ENCODE assay signal across 2 cellular contexts in the genomic region with DNA sequence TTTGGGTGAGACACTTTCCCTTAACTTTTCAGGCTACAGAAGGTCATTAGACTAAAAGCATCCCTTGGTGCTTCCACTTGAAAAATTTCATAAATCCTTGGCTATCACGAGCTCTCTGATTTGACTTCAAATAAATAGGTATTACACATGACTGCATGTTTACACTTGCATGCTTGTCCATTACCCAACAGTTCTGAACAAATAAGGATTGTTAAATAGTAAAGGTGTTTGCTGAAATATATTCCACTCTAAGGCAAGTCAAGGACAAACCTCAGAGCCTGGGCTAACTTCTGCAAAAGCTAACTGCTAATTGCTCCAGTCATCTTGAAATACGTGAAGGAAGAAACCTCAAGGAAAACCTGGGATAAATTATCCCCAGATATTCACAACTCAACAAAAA.
TF ChIP-seq lines count a peak whose summit lies in the region.

No MANE protein-coding gene starts in this region.

TF ChIP-seq in WTC11, 78 proteins besides CTCF, POLR2A, EP300 and RAD21 (continued from another document):
- TF ChIP-seq STAT6 (CRISPR knock-in tag; conservative IDR thresholded peaks at IDR 0.05; ENCODE audit: low read depth): no peak
TF ChIP-seq in WTC11: peak in this region for 1.

TF ChIP-seq in HepG2, 621 proteins besides CTCF, POLR2A, EP300 and RAD21 (continued from another document and continues in another):
- TF ChIP-seq SAP130 (CRISPR knock-in tag; IDR thresholded peaks at IDR 0.05; ENCODE audit: low read depth) (peak; percentile 84), SALL1 (CRISPR knock-in tag; IDR thresholded peaks at IDR 0.05) (peak; percentile 76), CREB1 (IDR thresholded peaks at IDR 0.05) (no peak), CREB1 (CRISPR knock-in tag; IDR thresholded peaks at IDR 0.05) (no peak; the same call in 1 of the 2 replicates), TEAD3 (CRISPR knock-in tag; optimal IDR thresholded peaks at IDR 0.05; ENCODE audit: borderline replicate concordance) (peak; percentile 82), CREM (IDR thresholded peaks at IDR 0.05) (peak; percentile 73; the same call in 1 of the 2 replicates), CREM (CRISPR knock-in tag; IDR thresholded peaks at IDR 0.05) (no peak), KDM6A (CRISPR knock-in tag; IDR thresholded peaks at IDR 0.05; ENCODE audit: low read depth) (peak; percentile 66; the same call in 1 of the 2 replicates), ZNF850 (CRISPR knock-in tag; conservative IDR thresholded peaks at IDR 0.05) (no peak), GATAD2A (CRISPR knock-in tag; IDR thresholded peaks at IDR 0.05) (peak; percentile 99), NCOR1 (IDR thresholded peaks at IDR 0.05; ENCODE audit: borderline replicate concordance, low read length) (peak; percentile 49; the same call in 1 of the 2 replicates), PHF21A (CRISPR knock-in tag; IDR thresholded peaks at IDR 0.05) (0 out of 2 replicates have a peak, but pooled peaks have one; percentile 46), KLF15 (CRISPR knock-in tag; IDR thresholded peaks at IDR 0.05; ENCODE audit: borderline replicate concordance) (no peak), IRX3 (CRISPR knock-in tag; IDR thresholded peaks at IDR 0.05; ENCODE audit: borderline replicate concordance, low read depth) (no peak), SMC3 (IDR thresholded peaks at IDR 0.05; ENCODE audit: low read length) (peak; percentile 24), ETV6 (CRISPR knock-in tag; conservative IDR thresholded peaks at IDR 0.05) (no peak), ESRRA (CRISPR knock-in tag; IDR thresholded peaks at IDR 0.05; ENCODE audit: low read depth) (0 out of 2 replicates have a peak, but pooled peaks have one; percentile 26), NR0B2 (CRISPR knock-in tag; IDR thresholded peaks at IDR 0.05) (no peak), MBD4 (IDR thresholded peaks at IDR 0.05; ENCODE audit: borderline replicate concordance, low read length) (0 out of 2 replicates have a peak, but pooled peaks have one; percentile 56), ZFP36L1 (CRISPR knock-in tag; IDR thresholded peaks at IDR 0.05) (no peak), ZNF562 (CRISPR knock-in tag; IDR thresholded peaks at IDR 0.05; ENCODE audit: borderline replicate concordance) (no peak), SKIL (CRISPR knock-in tag; IDR thresholded peaks at IDR 0.05; ENCODE audit: borderline replicate concordance) (0 out of 2 replicates have a peak, but pooled peaks have one; percentile 15), ZSCAN25 (CRISPR knock-in tag; IDR thresholded peaks at IDR 0.05) (no peak), TCF7L2 (IDR thresholded peaks at IDR 0.05; ENCODE audit: low read depth, low read length) (no peak), ZNF770 (CRISPR knock-in tag; IDR thresholded peaks at IDR 0.05) (peak; percentile 27; the same call in 1 of the 2 replicates), FOXA3 (CRISPR knock-in tag; IDR thresholded peaks at IDR 0.05) (peak; percentile 100), ZGPAT (CRISPR knock-in tag; IDR thresholded peaks at IDR 0.05) (peak; percentile 76; the same call in 1 of the 2 replicates), ZNF549 (CRISPR knock-in tag; IDR thresholded peaks at IDR 0.05) (no peak), FOSL2 (CRISPR knock-in tag; IDR thresholded peaks at IDR 0.05) (peak; percentile 57; the same call in 1 of the 2 replicates), ARNTL (CRISPR knock-in tag; IDR thresholded peaks at IDR 0.05) (0 out of 2 replicates have a peak, but pooled peaks have one; percentile 35), REPIN1 (CRISPR knock-in tag; IDR thresholded peaks at IDR 0.05; ENCODE audit: borderline replicate concordance, low read depth) (0 out of 2 replicates have a peak, but pooled peaks have one; percentile 48), TBL1XR1 (IDR thresholded peaks at IDR 0.05; ENCODE audit: borderline replicate concordance, low read length, partially characterized antibody) (peak; percentile 73), HMG20A (CRISPR knock-in tag; IDR thresholded peaks at IDR 0.05; ENCODE audit: borderline replicate concordance) (peak; percentile 96), AHDC1 (CRISPR knock-in tag; IDR thresholded peaks at IDR 0.05; ENCODE audit: borderline replicate concordance) (peak; percentile 85), KDM1A (CRISPR knock-in tag; IDR thresholded peaks at IDR 0.05) (peak; percentile 26; the same call in 1 of the 2 replicates), RFX1 (IDR thresholded peaks at IDR 0.05) (no peak)
- TF ChIP-seq, protein P1, sequence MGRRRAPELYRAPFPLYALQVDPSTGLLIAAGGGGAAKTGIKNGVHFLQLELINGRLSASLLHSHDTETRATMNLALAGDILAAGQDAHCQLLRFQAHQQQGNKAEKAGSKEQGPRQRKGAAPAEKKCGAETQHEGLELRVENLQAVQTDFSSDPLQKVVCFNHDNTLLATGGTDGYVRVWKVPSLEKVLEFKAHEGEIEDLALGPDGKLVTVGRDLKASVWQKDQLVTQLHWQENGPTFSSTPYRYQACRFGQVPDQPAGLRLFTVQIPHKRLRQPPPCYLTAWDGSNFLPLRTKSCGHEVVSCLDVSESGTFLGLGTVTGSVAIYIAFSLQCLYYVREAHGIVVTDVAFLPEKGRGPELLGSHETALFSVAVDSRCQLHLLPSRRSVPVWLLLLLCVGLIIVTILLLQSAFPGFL (CRISPR knock-in tag; IDR thresholded peaks at IDR 0.05): no peak
- TF ChIP-seq, protein P2, sequence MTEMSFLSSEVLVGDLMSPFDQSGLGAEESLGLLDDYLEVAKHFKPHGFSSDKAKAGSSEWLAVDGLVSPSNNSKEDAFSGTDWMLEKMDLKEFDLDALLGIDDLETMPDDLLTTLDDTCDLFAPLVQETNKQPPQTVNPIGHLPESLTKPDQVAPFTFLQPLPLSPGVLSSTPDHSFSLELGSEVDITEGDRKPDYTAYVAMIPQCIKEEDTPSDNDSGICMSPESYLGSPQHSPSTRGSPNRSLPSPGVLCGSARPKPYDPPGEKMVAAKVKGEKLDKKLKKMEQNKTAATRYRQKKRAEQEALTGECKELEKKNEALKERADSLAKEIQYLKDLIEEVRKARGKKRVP (CRISPR knock-in tag; IDR thresholded peaks at IDR 0.05): peak in 1 of 2 experiments; percentile 79; a peak in 2 of 4 replicates
- TF ChIP-seq, protein P3, sequence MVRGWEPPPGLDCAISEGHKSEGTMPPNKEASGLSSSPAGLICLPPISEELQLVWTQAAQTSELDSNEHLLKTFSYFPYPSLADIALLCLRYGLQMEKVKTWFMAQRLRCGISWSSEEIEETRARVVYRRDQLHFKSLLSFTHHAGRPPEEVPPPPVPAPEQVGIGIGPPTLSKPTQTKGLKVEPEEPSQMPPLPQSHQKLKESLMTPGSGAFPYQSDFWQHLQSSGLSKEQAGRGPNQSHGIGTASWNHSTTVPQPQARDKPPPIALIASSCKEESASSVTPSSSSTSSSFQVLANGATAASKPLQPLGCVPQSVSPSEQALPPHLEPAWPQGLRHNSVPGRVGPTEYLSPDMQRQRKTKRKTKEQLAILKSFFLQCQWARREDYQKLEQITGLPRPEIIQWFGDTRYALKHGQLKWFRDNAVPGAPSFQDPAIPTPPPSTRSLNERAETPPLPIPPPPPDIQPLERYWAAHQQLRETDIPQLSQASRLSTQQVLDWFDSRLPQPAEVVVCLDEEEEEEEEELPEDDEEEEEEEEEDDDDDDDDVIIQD (CRISPR knock-in tag; IDR thresholded peaks at IDR 0.05; ENCODE audit: low read depth): peak; percentile 63; the same call in 1 of the 2 replicates
- TF ChIP-seq, protein P4, sequence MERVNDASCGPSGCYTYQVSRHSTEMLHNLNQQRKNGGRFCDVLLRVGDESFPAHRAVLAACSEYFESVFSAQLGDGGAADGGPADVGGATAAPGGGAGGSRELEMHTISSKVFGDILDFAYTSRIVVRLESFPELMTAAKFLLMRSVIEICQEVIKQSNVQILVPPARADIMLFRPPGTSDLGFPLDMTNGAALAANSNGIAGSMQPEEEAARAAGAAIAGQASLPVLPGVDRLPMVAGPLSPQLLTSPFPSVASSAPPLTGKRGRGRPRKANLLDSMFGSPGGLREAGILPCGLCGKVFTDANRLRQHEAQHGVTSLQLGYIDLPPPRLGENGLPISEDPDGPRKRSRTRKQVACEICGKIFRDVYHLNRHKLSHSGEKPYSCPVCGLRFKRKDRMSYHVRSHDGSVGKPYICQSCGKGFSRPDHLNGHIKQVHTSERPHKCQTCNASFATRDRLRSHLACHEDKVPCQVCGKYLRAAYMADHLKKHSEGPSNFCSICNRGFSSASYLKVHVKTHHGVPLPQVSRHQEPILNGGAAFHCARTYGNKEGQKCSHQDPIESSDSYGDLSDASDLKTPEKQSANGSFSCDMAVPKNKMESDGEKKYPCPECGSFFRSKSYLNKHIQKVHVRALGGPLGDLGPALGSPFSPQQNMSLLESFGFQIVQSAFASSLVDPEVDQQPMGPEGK (CRISPR knock-in tag; IDR thresholded peaks at IDR 0.05): peak; percentile 36; the same call in 1 of the 2 replicates
